8 cellular contexts compared by ENCODE assay signal in genomic region chr7:139341058-139341775, GRCh38. TPM values are rescaled to one million over a fixed set of nuclear protein-coding genes. Genes with fewer than 3 reads are reported as not detected.
DNase-seq lines count a peak whose midpoint lies in the region; ATAC-seq, FAIRE-seq and TF ChIP-seq lines count a peak whose summit lies in the region.

A gene with protein sequence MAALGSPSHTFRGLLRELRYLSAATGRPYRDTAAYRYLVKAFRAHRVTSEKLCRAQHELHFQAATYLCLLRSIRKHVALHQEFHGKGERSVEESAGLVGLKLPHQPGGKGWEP (plus strand): TSS chr7:139341337. CDS start chr7:139341385, 48 bp downstream.

- H3K4me1 ChIP-seq in left ventricle myocardium inferior: peaks cover 35% of the 10 kb centered on the region
- peaks cover 4% of the 10 kb centered on the region for H3K4me1 ChIP-seq in prostate gland (replicated peaks)

- TF ChIP-seq CTCF in left ventricle myocardium inferior (IDR thresholded peaks at IDR 0.05; ENCODE audit: borderline replicate concordance) (peak; percentile 56), prostate gland (IDR thresholded peaks at IDR 0.05) (peak in 3 of 4 experiments; percentile 56 to 64 (median 64))

- TF ChIP-seq POLR2A in GM12892 (IDR thresholded peaks at IDR 0.05; ENCODE audit: low read depth, low read length): peak; percentile 77
- TF ChIP-seq POLR2A in prostate gland (IDR thresholded peaks at IDR 0.05): peak; percentile 72

- H3K27me3 ChIP-seq in left ventricle myocardium inferior (ENCODE audit: low read depth) (no peaks in the 10 kb centered on the region), prostate gland (replicated peaks; ENCODE audit: insufficient read depth) (no peaks in the 10 kb centered on the region)

- H3K4me3 ChIP-seq in left ventricle myocardium inferior (peak within 1 kb of the TSS; percentile 78), prostate gland (peak within 1 kb of the TSS; percentile 59 to 61)

- H3K9me3 ChIP-seq in left ventricle myocardium inferior (replicated peaks) (peaks cover 8% of the 10 kb centered on the region), prostate gland (no peaks in the 10 kb centered on the region)

- H3K36me3 ChIP-seq in left ventricle myocardium inferior: peaks cover 7% of the 10 kb centered on the region
- no peaks in the 10 kb centered on the region for H3K36me3 ChIP-seq in prostate gland

- peak; percentile 90 for FAIRE-seq in GM12892 (lab: Jason Lieb, UNC)

- WGBS in prostate gland: under 1% methylated on average over 51 of the region's 54 CpGs

- DNase-seq in GM12892 (ENCODE audit: insufficient read length) (peak; percentile 69), NCI-H1417 treated with DMSO at 0.1 percent for 48 hours (lab: John Stamatoyannopoulos, UW) (peak; percentile 76), T follicular helper cell (ENCODE audit: low read depth) (peak; percentile 74), amniotic epithelial cell (ENCODE audit: low read depth) (peak; percentile 92), left ventricle myocardium inferior (peak; percentile 92), prostate gland (ENCODE audit: low spot score) (peak; percentile 95), ureter (ENCODE audit: low spot score) (peak; percentile 97)

- H3K27ac ChIP-seq in left ventricle myocardium inferior (replicated peaks) (peak within 1 kb of the TSS; percentile 99), prostate gland (peak within 1 kb of the TSS; percentile 98 to 99)

- intact Hi-C loops in left ventricle myocardium inferior (cut with micrococcal nuclease) (no loop called here), prostate gland (cut with DNase I) (no loop called here)

- ATAC-seq in HG02798 (IDR thresholded peaks at IDR 0.05; ENCODE audit: poor library complexity, unreplicated experiment): peak; percentile 49

RNA-seq across cellular contexts. Expression of the gene that starts here (rescaled TPM):
- polyA plus RNA-seq in GM12892 (2012; ENCODE audit: missing spikeins): 12.6 TPM
- total RNA-seq in left ventricle myocardium inferior: 49.0 TPM
- 10 to 100 TPM; 17.8 to 29.6 TPM for total RNA-seq in prostate gland
- 7.3 TPM for total RNA-seq in ureter

Comparison
In these comparisons a context has a peak if more than half of its experiments do, and no peak if none do; other contexts are left out.
1. Peak in every context shown above with its lines: DNase-seq, ATAC-seq, H3K4me3 ChIP-seq and H3K27ac ChIP-seq.